Comparison of ENCODE assay signal across 20 cellular contexts in the genomic region with DNA sequence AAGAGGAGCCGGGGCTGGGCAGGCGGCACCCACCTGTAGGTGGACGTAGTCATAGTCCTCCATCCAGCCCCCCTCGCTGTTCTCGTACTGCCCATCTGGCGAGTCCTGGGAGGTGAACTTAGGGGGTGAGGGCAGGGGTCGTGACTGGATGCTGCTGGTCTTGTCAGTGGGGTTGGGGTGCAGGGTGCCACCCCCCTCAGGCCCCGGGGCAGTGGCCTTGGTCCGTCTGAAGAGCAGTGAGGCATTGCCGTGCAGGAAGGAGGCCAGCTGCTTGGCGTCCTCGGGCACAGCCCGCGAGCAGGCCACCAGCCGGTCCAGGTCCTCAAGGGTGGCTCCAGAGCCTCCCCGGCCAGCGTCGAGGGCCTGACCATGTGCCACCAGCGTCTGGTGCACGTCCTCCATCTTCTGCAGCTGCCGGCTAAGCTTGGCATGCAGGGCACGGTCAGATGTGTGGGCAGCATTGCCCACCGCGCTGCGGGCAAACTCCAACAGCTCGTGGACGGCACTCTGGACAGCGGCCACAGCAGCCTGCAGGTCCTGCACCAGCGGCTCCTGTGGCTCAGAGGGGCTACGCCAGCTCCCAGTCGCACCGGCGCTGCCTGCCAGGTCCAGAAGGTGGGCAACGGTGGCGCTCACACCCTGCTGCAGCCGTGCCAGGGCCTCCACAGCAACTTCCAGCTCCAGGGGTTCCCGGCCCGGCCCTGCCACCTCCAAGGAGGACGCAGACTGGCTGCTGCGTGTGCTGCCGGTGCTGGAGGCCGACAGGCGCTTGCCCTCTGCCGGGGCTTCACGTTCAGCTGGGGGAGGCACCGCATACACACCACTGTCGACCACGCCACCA. TPM values are rescaled to one million over a fixed set of nuclear protein-coding genes. Genes with fewer than 3 reads are reported as not detected.
DNase-seq lines count a peak whose midpoint lies in the region; FAIRE-seq and TF ChIP-seq lines count a peak whose summit lies in the region.
"Had no signal": no experiment of that assay in that cellular context is flagged by ENCODE, and none has a peak within 500 bp of the region (broad histone marks: within the 10 kb centered on the region; RNA-seq: fewer than 3 reads in every experiment).

No MANE protein-coding gene starts in this region.

- H3K9me3 ChIP-seq in WERI-Rb-1 (ENCODE audit: severe bottlenecking) (no peaks in the 10 kb centered on the region), smooth muscle cell (replicated peaks; ENCODE audit: low read depth) (no peaks in the 10 kb centered on the region)
- H3K9me3 ChIP-seq: body of pancreas, MG63, suprapubic skin had no signal

- peaks cover 14% of the 10 kb centered on the region for H3F3A ChIP-seq in smooth muscle cell (ENCODE audit: low read depth)

- no peaks in the 10 kb centered on the region for H3K27me3 Mint-ChIP-seq in Calu3 (ENCODE audit: unreplicated experiment)

- H3K27me3 ChIP-seq in WERI-Rb-1 (ENCODE audit: insufficient read depth, low read depth, severe bottlenecking) (no peaks in the 10 kb centered on the region), smooth muscle cell (ENCODE audit: low read depth) (no peaks in the 10 kb centered on the region)
- H3K27me3 ChIP-seq: body of pancreas, MG63, suprapubic skin had no signal

- H3K4me1 Mint-ChIP-seq in Calu3 (ENCODE audit: low read depth, unreplicated experiment): peaks cover 29% of the 10 kb centered on the region

- TF ChIP-seq CTCF in Calu3 (IDR thresholded peaks at IDR 0.05; ENCODE audit: unreplicated experiment) (no peak), WERI-Rb-1 (IDR thresholded peaks at IDR 0.05; ENCODE audit: low read depth, low read length) (no peak), smooth muscle cell (IDR thresholded peaks at IDR 0.05; ENCODE audit: borderline replicate concordance, insufficient read depth, poor library complexity, severe bottlenecking) (no peak)

- H3K4me3 ChIP-seq in WERI-Rb-1 (ENCODE audit: low read depth, low read length): no peak overlapping the region
- no peak overlapping the region for H3K4me3 ChIP-seq in smooth muscle cell
- H3K4me3 ChIP-seq: body of pancreas, MG63, suprapubic skin had no signal

- H3K79me2 ChIP-seq in smooth muscle cell (ENCODE audit: low read depth): peaks cover 81% of the 10 kb centered on the region

- H3K9me3 Mint-ChIP-seq in Calu3 (ENCODE audit: low read depth, unreplicated experiment): no peaks in the 10 kb centered on the region

- intact Hi-C loops in Calu3 (cut with micrococcal nuclease; ENCODE audit: unreplicated experiment): loop anchor here (5.0 kb wide), 1 partner anchor 72 kb away; no protein-coding TSS in a partner anchor

- H3K4me1 ChIP-seq in smooth muscle cell (ENCODE audit: low read depth): peaks cover 17% of the 10 kb centered on the region

- H3K36me3 ChIP-seq in WERI-Rb-1 (peaks cover 61% of the 10 kb centered on the region), smooth muscle cell (ENCODE audit: low read depth) (peaks cover 9% of the 10 kb centered on the region)

- no peak for DNase-seq in Calu3
- peak; percentile 9 for DNase-seq in WERI-Rb-1
- DNase-seq in islet precursor cell: peak; percentile 54
- DNase-seq in smooth muscle cell (lab: John Stamatoyannopoulos, UW; ENCODE audit: unreplicated experiment): no peak
- no peak for DNase-seq in effector CD4-positive, alpha-beta T cell
- DNase-seq in activated CD8-positive, alpha-beta memory T cell treated with anti-CD3 and anti-CD28 coated beads, Interleukin-2, amount 50 U/mL, for 4 hours: no peak
- no peak for DNase-seq in urothelium cell line (ENCODE audit: low spot score)
- no peak for DNase-seq in amniotic stem cell (lab: John Stamatoyannopoulos, UW)
- DNase-seq: midbrain; NCI-H2029 treated with DMSO at 0.1 percent for 48 hours; NCI-H526 treated with DMSO at 0.1 percent for 48 hours; stimulated activated CD4-positive, alpha-beta T cell treated with anti-CD3 and anti-CD28 coated beads, Interleukin-12 subunit alpha, Interleukin-12 subunit beta, amount 100 ng/mL, for 4 hours; T-helper 1 cell had no signal

- peak overlapping the region; percentile 1 for H3K27ac Mint-ChIP-seq in Calu3 (ENCODE audit: unreplicated experiment)

- H3K9ac ChIP-seq in smooth muscle cell (ENCODE audit: low read depth): no peak overlapping the region

- H3K27ac ChIP-seq in WERI-Rb-1 (no peak overlapping the region), smooth muscle cell (ENCODE audit: low read depth) (peak overlapping the region; percentile 43)
- H3K27ac ChIP-seq: suprapubic skin had no signal

- H2AFZ ChIP-seq in smooth muscle cell (ENCODE audit: low read depth): no peak overlapping the region

- no peak overlapping the region for H3K4me3 Mint-ChIP-seq in Calu3 (ENCODE audit: low read depth, unreplicated experiment)

- H3K36me3 Mint-ChIP-seq in Calu3 (ENCODE audit: insufficient read depth, unreplicated experiment): peaks cover 83% of the 10 kb centered on the region

- peaks cover 99% of the 10 kb centered on the region for H4K20me1 ChIP-seq in smooth muscle cell (ENCODE audit: low read depth)

- no TSS peak for BruUV-seq in Calu3 (replicated peaks; lab: Mats Ljungman, UMichigan)

- H3K4me2 ChIP-seq in smooth muscle cell: no peak overlapping the region

- CTCF ChIA-PET in Calu3 (lab: Charles Lee): interaction anchor here (0.7 to 1.6 kb wide), 3 partner anchors 15 to 33 kb away, joined by 3 to 16 read pairs (median 4); no protein-coding TSS in a partner anchor

- 90% methylated on average over 42 of the region's 48 CpGs for WGBS in smooth muscle cell (ENCODE audit: low lambda C conversion rate)

- FAIRE-seq in urothelium cell line (lab: Jason Lieb, UNC): no peak
- FAIRE-seq: frontal cortex, G401.6, GM12892 had no signal

RNA-seq across cellular contexts. Expression of a gene that starts 16.3 kb away (rescaled TPM):
- total RNA-seq in Calu3 (2022): not detected in 2 replicates
- not detected in 2 replicates for total RNA-seq in smooth muscle cell
- 1.9 and 7.2 TPM in 2 replicates for polyA plus RNA-seq in smooth muscle cell
- total RNA-seq: frontal cortex, HT1080, suprapubic skin had no signal

RNA-seq across cellular contexts. Expression of a gene that starts 16.3 kb away (rescaled TPM):
- total RNA-seq in Calu3 (2022): 153 and 168 TPM in 2 replicates
- total RNA-seq in smooth muscle cell: 49.4 and 49.9 TPM in 2 replicates
- 117 and 123 TPM in 2 replicates for polyA plus RNA-seq in smooth muscle cell

RNA-seq across cellular contexts. Expression of a gene that starts 28.1 kb away (rescaled TPM):
- total RNA-seq in Calu3 (2022) (0.76 TPM in 1 of 2 replicates, not detected in the other), smooth muscle cell (1.7 TPM in 1 of 2 replicates, not detected in the other)
- polyA plus RNA-seq in smooth muscle cell: 2.3 and 11.1 TPM in 2 replicates
- total RNA-seq: frontal cortex, HT1080, suprapubic skin had no signal

Comparison
In these comparisons a context has a peak if more than half of its experiments do, and no peak if none do; other contexts are left out.
1. DNase-seq: peak in WERI-Rb-1 (single experiment) and islet precursor cell (single experiment); none in Calu3 (single experiment), smooth muscle cell (single experiment), effector CD4-positive, alpha-beta T cell (single experiment), activated CD8-positive, alpha-beta memory T cell treated with anti-CD3 and anti-CD28 coated beads, Interleukin-2, amount 50 U/mL, for 4 hours (single experiment), urothelium cell line (single experiment) and amniotic stem cell (single experiment).